In the genomic region with DNA sequence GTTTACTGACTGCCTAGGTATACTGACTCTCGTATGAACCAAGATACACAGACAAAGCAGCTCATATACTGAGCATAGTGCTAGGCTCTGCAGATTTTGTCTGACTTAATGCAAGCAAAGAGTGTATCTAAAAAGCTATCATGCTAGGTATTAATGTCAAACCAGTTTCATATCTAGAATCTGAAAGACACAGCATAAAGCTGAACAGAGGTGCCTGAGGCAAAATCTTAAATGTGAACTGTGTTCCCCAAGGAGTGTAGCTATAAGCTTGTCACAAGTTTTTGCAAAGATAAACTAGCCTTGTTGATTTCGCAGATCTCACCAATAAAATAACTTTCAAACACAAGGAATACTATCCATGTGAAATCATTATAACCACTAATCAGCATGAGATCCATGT, we compare ENCODE assay signal across 21 cellular contexts. TPM values are rescaled to one million over a fixed set of nuclear protein-coding genes. Genes with fewer than 3 reads are reported as not detected.
DNase-seq lines count a peak whose midpoint lies in the region; ATAC-seq and TF ChIP-seq lines count a peak whose summit lies in the region.
"Had no signal": no experiment of that assay in that cellular context is flagged by ENCODE, and none has a peak within 500 bp of the region (broad histone marks: within the 10 kb centered on the region; RNA-seq: fewer than 3 reads in every experiment).

No MANE protein-coding gene starts in this region.

- TF ChIP-seq EP300 in upper lobe of left lung (IDR thresholded peaks at IDR 0.05) = no peak

- intact Hi-C loops in heart right ventricle (cut with DNase I) (no loop called here), posterior cingulate gyrus (cut with DNase I) (no loop called here)

- H3K36me3 ChIP-seq in upper lobe of left lung (no peaks in the 10 kb centered on the region), heart right ventricle (no peaks in the 10 kb centered on the region)
- H3K36me3 ChIP-seq: brain microvascular endothelial cell, stomach had no signal

- H3K4me3 ChIP-seq in upper lobe of left lung (no peak overlapping the region), heart right ventricle (no peak overlapping the region)
- H3K4me3 ChIP-seq: stomach had no signal

- H3K4me1 Mint-ChIP-seq in stimulated activated naive CD8-positive, alpha-beta T cell treated with anti-CD3 and anti-CD28 coated beads, Interleukin-15, Interleukin-2, amounts not matched to agents 100 ng/mL and 50 ng/mL, for 24 hours (ENCODE audit: low read depth) = peaks cover 82% of the 10 kb centered on the region
- peaks cover 67 to 89% (median 87%) of the 10 kb centered on the region in 3 donors for H3K4me1 Mint-ChIP-seq in T-cell
- peaks cover 6 to 90% of the 10 kb centered on the region in 2 donors for H3K4me1 Mint-ChIP-seq in immature natural killer cell

- H3K27ac ChIP-seq in upper lobe of left lung = peak overlapping the region; percentile 37 to 50 (median 44)
- H3K27ac ChIP-seq in heart right ventricle = no peak overlapping the region
- H3K27ac ChIP-seq: brain microvascular endothelial cell had no signal

- WGBS in upper lobe of left lung, 2 donors = 87 to 92% methylated on average over 2 of the region's 2 CpGs
- 96 to 97% methylated on average over 2 of the region's 2 CpGs for WGBS in heart right ventricle, 2 donors

- H3K27me3 ChIP-seq in upper lobe of left lung = no peaks in the 10 kb centered on the region
- H3K27me3 ChIP-seq in heart right ventricle = no peaks in the 10 kb centered on the region
- H3K27me3 ChIP-seq: brain microvascular endothelial cell, stomach had no signal

- H3K9me3 ChIP-seq in upper lobe of left lung = no peaks in the 10 kb centered on the region
- H3K9me3 ChIP-seq in heart right ventricle = no peaks in the 10 kb centered on the region
- H3K9me3 ChIP-seq: stomach had no signal

- peaks cover 26 to 65% (median 46%) of the 10 kb centered on the region in 4 donors for H3K4me1 ChIP-seq in upper lobe of left lung
- H3K4me1 ChIP-seq in heart right ventricle = peaks cover 0 to 77% (median 45%) of the 10 kb centered on the region in 9 donors

- CTCF ChIA-PET in T-cell (lab: Charles Lee) = no interaction called here

- no peak for DNase-seq in stimulated activated naive CD8-positive, alpha-beta T cell treated with anti-CD3 and anti-CD28 coated beads, Interleukin-15, Interleukin-2, amounts not matched to agents 100 U/mL and 50 U/mL, for 24 hours
- DNase-seq in T-cell (no peak), immature natural killer cell (no peak), upper lobe of left lung (no peak), heart right ventricle (no peak), hypothalamus (lab: John Stamatoyannopoulos, UW) (no peak), posterior cingulate gyrus (no peak)
- DNase-seq: activated CD4-positive, alpha-beta T cell treated with anti-CD3 and anti-CD28 coated beads for 1 hour; activated CD8-positive, alpha-beta memory T cell treated with anti-CD3 and anti-CD28 coated beads, Interleukin-2, amount 50 U/mL, for 4 hours; activated naive CD8-positive, alpha-beta T cell treated with anti-CD3 and anti-CD28 coated beads, Interleukin-2, amount 10 ng/mL, durations not matched to agents 7 days and 5 days; brain microvascular endothelial cell; COR-L47; HCEC 1CT; left ventricle myocardium superior; NCI-H1105 treated with DMSO at 0.1 percent for 48 hours; NCI-H526 treated with DMSO at 0.1 percent for 48 hours; occipital lobe; right cardiac atrium; SIG-M5; stomach had no signal

- no peaks in the 10 kb centered on the region for H3K9me3 Mint-ChIP-seq in stimulated activated naive CD8-positive, alpha-beta T cell treated with anti-CD3 and anti-CD28 coated beads, Interleukin-15, Interleukin-2, amounts not matched to agents 100 ng/mL and 50 ng/mL, for 24 hours
- H3K9me3 Mint-ChIP-seq in T-cell = no peaks in the 10 kb centered on the region
- H3K9me3 Mint-ChIP-seq in immature natural killer cell = no peaks in the 10 kb centered on the region
- H3K9me3 Mint-ChIP-seq: activated naive CD8-positive, alpha-beta T cell treated with anti-CD3 and anti-CD28 coated beads, Interleukin-2, amount 10 ng/mL, durations not matched to agents 7 days and 5 days had no signal

- H3K27me3 Mint-ChIP-seq in stimulated activated naive CD8-positive, alpha-beta T cell treated with anti-CD3 and anti-CD28 coated beads, Interleukin-15, Interleukin-2, amounts not matched to agents 100 ng/mL and 50 ng/mL, for 24 hours = no peaks in the 10 kb centered on the region
- H3K27me3 Mint-ChIP-seq in T-cell (no peaks in the 10 kb centered on the region), immature natural killer cell (ENCODE audit: low read depth in 3 of 3) (peaks cover 0 to 7% (median 3%) of the 10 kb centered on the region in 3 donors)
- H3K27me3 Mint-ChIP-seq: activated naive CD8-positive, alpha-beta T cell treated with anti-CD3 and anti-CD28 coated beads, Interleukin-2, amount 10 ng/mL, durations not matched to agents 7 days and 5 days had no signal

- peaks cover 6% of the 10 kb centered on the region for H3K36me3 Mint-ChIP-seq in stimulated activated naive CD8-positive, alpha-beta T cell treated with anti-CD3 and anti-CD28 coated beads, Interleukin-15, Interleukin-2, amounts not matched to agents 100 ng/mL and 50 ng/mL, for 24 hours (ENCODE audit: low read depth)
- peaks cover 18% of the 10 kb centered on the region for H3K36me3 Mint-ChIP-seq in T-cell
- no peaks in the 10 kb centered on the region for H3K36me3 Mint-ChIP-seq in immature natural killer cell

- POLR2A ChIA-PET in T-cell (lab: Charles Lee) = interaction anchor here (0.7 to 0.9 kb wide), 2 partner anchors 11 to 20 kb away, joined by 3 read pairs; no protein-coding TSS in a partner anchor

- TF ChIP-seq CTCF in upper lobe of left lung (IDR thresholded peaks at IDR 0.05) = no peak
- no peak for TF ChIP-seq CTCF in heart right ventricle (IDR thresholded peaks at IDR 0.05)

- H3K4me3 Mint-ChIP-seq in stimulated activated naive CD8-positive, alpha-beta T cell treated with anti-CD3 and anti-CD28 coated beads, Interleukin-15, Interleukin-2, amounts not matched to agents 100 ng/mL and 50 ng/mL, for 24 hours = no peak overlapping the region
- H3K4me3 Mint-ChIP-seq in T-cell = peak overlapping the region in 1 of 3 donors; percentile 47
- H3K4me3 Mint-ChIP-seq in immature natural killer cell = peak overlapping the region; percentile 28 to 72 (median 54)

- no peak for TF ChIP-seq POLR2A in upper lobe of left lung (IDR thresholded peaks at IDR 0.05)

- peak overlapping the region; percentile 62 for H3K27ac Mint-ChIP-seq in stimulated activated naive CD8-positive, alpha-beta T cell treated with anti-CD3 and anti-CD28 coated beads, Interleukin-15, Interleukin-2, amounts not matched to agents 100 ng/mL and 50 ng/mL, for 24 hours
- H3K27ac Mint-ChIP-seq in T-cell = peak overlapping the region; percentile 54 to 78
- H3K27ac Mint-ChIP-seq in immature natural killer cell = peak overlapping the region; percentile 46 to 93 (median 84)

- ATAC-seq in stimulated activated naive CD8-positive, alpha-beta T cell treated with anti-CD3 and anti-CD28 coated beads, Interleukin-15, Interleukin-2, amounts not matched to agents 100 U/mL and 50 U/mL, for 24 hours = no peak
- ATAC-seq in T-cell (replicated peaks in 1 of 4) = no peak
- ATAC-seq in upper lobe of left lung (ENCODE audit: low FRiP score in 2 of 2) = no peak
- ATAC-seq in heart right ventricle = no peak
- ATAC-seq: left ventricle myocardium superior, right cardiac atrium had no signal

RNA-seq across cellular contexts. Expression of gene JAK1, which starts 18.1 kb away (rescaled TPM):
- 100 to 1,000 TPM; 272 to 323 (median 288) TPM for total RNA-seq in T-cell
- 100 to 1,000 TPM; 265 to 734 (median 416) TPM for polyA plus RNA-seq in immature natural killer cell
- 100 to 1,000 TPM; 156 to 191 (median 167) TPM for total RNA-seq in upper lobe of left lung
- 100 to 1,000 TPM in 3 of 10 donors, 10 to 100 TPM in 7; 73.4 to 122 (median 84.4) TPM for total RNA-seq in heart right ventricle
- polyA plus RNA-seq in heart right ventricle = 10 to 100 TPM; 20.1 to 38.5 TPM

Comparison
In these comparisons a context has a peak if more than half of its experiments do, and no peak if none do; other contexts are left out.
1. H3K27ac ChIP-seq: peak in upper lobe of left lung (4 of 4); none in heart right ventricle (0 of 10).
2. Peak in every context shown above with its lines, with median percentiles within 50 percentile points of each other: H3K27ac Mint-ChIP-seq.